Comparison of ENCODE assay signal across 9 cellular contexts in the genomic region with DNA sequence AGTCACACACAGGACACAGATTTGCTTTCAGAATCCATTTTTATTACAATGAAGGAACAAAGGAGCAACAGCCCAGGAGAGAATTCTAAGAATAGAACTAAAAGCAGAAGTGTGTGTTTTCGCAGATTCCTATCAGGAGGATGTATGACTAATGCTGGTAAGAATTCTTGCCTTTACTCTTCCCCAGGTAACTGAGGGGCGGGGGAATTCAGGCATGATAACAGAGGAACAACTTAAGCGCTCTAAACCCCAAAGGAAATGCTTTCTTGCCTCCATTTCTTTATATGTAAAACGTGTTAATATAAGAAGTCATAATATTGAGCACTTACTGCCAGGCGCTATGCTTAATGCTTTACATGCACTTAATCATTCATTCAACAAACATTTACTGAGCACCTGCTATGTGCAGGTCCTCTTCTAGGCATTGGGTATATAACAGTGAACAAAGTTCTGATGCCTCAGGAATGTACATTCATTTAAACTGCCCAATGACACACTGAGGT. TPM values are rescaled to one million over a fixed set of nuclear protein-coding genes. Genes with fewer than 3 reads are reported as not detected.
DNase-seq lines count a peak whose midpoint lies in the region; ATAC-seq and TF ChIP-seq lines count a peak whose summit lies in the region.
"Had no signal": no experiment of that assay in that cellular context is flagged by ENCODE, and none has a peak within 500 bp of the region (broad histone marks: within the 10 kb centered on the region; RNA-seq: fewer than 3 reads in every experiment).

No MANE protein-coding gene starts in this region.

- H3K9me3 ChIP-seq in iPS-20b (ENCODE audit: insufficient read depth, low read depth, low read length) = no peaks in the 10 kb centered on the region

- no peak overlapping the region for H3K27ac ChIP-seq in iPS-20b (ENCODE audit: low read length)

- H3K36me3 ChIP-seq in iPS-20b (ENCODE audit: insufficient read depth, low read depth, low read length) = no peaks in the 10 kb centered on the region

- ATAC-seq in HG02852 (IDR thresholded peaks at IDR 0.05; ENCODE audit: unreplicated experiment) (peak; percentile 56), WTC11 (peak; percentile 53), GM21423 (IDR thresholded peaks at IDR 0.05; ENCODE audit: unreplicated experiment) (no peak)

- POLR2A ChIA-PET in WTC11 (lab: Charles Lee) = no interaction called here

- no peak overlapping the region for H3K4me3 Mint-ChIP-seq in WTC11

- no peak for TF ChIP-seq CTCF in WTC11 (IDR thresholded peaks at IDR 0.05)

- no peaks in the 10 kb centered on the region for H3K27me3 ChIP-seq in iPS-20b (ENCODE audit: insufficient read depth, low read length)

- peak overlapping the region; percentile 20; the same call in 1 of the 2 replicates for H3K9ac ChIP-seq in iPS-20b (ENCODE audit: low read depth, low read length)

- no peaks in the 10 kb centered on the region for H3K9me3 Mint-ChIP-seq in WTC11

- CTCF ChIA-PET in WTC11 (lab: Charles Lee) = no interaction called here

- H3K4me1 Mint-ChIP-seq in WTC11 = peaks cover 22% of the 10 kb centered on the region

- H3K27ac Mint-ChIP-seq in WTC11 = peak overlapping the region; percentile 74

- DNase-seq in CD1c-positive myeloid dendritic cell (ENCODE audit: extremely low spot score) (peak; percentile 84), WTC11 (ENCODE audit: low spot score) (no peak), amygdala (lab: John Stamatoyannopoulos, UW) (no peak), NCI-H2196 (lab: John Stamatoyannopoulos, UW; ENCODE audit: unreplicated experiment) (no peak), OCI-M2 (lab: John Stamatoyannopoulos, UW; ENCODE audit: unreplicated experiment) (no peak)

- H3K36me3 Mint-ChIP-seq in WTC11 = no peaks in the 10 kb centered on the region

- H3K4me1 ChIP-seq in iPS-20b (ENCODE audit: insufficient read depth, low read length) = 0 out of 2 replicates have a peak, but pooled peaks cover 4% of the 10 kb centered on the region

- no peak overlapping the region for H3K4me3 ChIP-seq in iPS-20b (ENCODE audit: low read length)

- no peaks in the 10 kb centered on the region for H3K27me3 Mint-ChIP-seq in WTC11 (ENCODE audit: low read depth)

TF ChIP-seq in WTC11, 78 proteins besides CTCF, POLR2A, EP300 and RAD21:
- TF ChIP-seq RELA (CRISPR knock-in tag; IDR thresholded peaks at IDR 0.05; ENCODE audit: borderline replicate concordance) (no peak), HMGA2 (CRISPR knock-in tag; IDR thresholded peaks at IDR 0.05) (no peak), SMAD4 (CRISPR knock-in tag; IDR thresholded peaks at IDR 0.05) (no peak), KAT7 (CRISPR knock-in tag; IDR thresholded peaks at IDR 0.05; ENCODE audit: borderline replicate concordance) (no peak), TEAD4 (CRISPR knock-in tag; IDR thresholded peaks at IDR 0.05) (no peak), NFYB (CRISPR knock-in tag; conservative IDR thresholded peaks at IDR 0.05; ENCODE audit: low read depth) (no peak), EMX1 (CRISPR knock-in tag; IDR thresholded peaks at IDR 0.05) (no peak), CREB1 (CRISPR knock-in tag; IDR thresholded peaks at IDR 0.05) (no peak), FOXP1 (CRISPR knock-in tag; IDR thresholded peaks at IDR 0.05; ENCODE audit: borderline replicate concordance) (no peak), TP53 (CRISPR knock-in tag; IDR thresholded peaks at IDR 0.05) (no peak), ATF1 (CRISPR knock-in tag; IDR thresholded peaks at IDR 0.05) (no peak)
- TF ChIP-seq, protein P1, sequence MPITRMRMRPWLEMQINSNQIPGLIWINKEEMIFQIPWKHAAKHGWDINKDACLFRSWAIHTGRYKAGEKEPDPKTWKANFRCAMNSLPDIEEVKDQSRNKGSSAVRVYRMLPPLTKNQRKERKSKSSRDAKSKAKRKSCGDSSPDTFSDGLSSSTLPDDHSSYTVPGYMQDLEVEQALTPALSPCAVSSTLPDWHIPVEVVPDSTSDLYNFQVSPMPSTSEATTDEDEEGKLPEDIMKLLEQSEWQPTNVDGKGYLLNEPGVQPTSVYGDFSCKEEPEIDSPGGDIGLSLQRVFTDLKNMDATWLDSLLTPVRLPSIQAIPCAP (CRISPR knock-in tag; IDR thresholded peaks at IDR 0.05) = no peak
- TF ChIP-seq, protein P2, sequence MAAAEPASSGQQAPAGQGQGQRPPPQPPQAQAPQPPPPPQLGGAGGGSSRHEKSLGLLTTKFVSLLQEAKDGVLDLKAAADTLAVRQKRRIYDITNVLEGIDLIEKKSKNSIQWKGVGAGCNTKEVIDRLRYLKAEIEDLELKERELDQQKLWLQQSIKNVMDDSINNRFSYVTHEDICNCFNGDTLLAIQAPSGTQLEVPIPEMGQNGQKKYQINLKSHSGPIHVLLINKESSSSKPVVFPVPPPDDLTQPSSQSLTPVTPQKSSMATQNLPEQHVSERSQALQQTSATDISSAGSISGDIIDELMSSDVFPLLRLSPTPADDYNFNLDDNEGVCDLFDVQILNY (CRISPR knock-in tag; IDR thresholded peaks at IDR 0.05) = no peak
- TF ChIP-seq, protein P3, sequence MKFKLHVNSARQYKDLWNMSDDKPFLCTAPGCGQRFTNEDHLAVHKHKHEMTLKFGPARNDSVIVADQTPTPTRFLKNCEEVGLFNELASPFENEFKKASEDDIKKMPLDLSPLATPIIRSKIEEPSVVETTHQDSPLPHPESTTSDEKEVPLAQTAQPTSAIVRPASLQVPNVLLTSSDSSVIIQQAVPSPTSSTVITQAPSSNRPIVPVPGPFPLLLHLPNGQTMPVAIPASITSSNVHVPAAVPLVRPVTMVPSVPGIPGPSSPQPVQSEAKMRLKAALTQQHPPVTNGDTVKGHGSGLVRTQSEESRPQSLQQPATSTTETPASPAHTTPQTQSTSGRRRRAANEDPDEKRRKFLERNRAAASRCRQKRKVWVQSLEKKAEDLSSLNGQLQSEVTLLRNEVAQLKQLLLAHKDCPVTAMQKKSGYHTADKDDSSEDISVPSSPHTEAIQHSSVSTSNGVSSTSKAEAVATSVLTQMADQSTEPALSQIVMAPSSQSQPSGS (CRISPR knock-in tag; IDR thresholded peaks at IDR 0.05; ENCODE audit: borderline replicate concordance, low read depth) = no peak
- TF ChIP-seq, protein P4, sequence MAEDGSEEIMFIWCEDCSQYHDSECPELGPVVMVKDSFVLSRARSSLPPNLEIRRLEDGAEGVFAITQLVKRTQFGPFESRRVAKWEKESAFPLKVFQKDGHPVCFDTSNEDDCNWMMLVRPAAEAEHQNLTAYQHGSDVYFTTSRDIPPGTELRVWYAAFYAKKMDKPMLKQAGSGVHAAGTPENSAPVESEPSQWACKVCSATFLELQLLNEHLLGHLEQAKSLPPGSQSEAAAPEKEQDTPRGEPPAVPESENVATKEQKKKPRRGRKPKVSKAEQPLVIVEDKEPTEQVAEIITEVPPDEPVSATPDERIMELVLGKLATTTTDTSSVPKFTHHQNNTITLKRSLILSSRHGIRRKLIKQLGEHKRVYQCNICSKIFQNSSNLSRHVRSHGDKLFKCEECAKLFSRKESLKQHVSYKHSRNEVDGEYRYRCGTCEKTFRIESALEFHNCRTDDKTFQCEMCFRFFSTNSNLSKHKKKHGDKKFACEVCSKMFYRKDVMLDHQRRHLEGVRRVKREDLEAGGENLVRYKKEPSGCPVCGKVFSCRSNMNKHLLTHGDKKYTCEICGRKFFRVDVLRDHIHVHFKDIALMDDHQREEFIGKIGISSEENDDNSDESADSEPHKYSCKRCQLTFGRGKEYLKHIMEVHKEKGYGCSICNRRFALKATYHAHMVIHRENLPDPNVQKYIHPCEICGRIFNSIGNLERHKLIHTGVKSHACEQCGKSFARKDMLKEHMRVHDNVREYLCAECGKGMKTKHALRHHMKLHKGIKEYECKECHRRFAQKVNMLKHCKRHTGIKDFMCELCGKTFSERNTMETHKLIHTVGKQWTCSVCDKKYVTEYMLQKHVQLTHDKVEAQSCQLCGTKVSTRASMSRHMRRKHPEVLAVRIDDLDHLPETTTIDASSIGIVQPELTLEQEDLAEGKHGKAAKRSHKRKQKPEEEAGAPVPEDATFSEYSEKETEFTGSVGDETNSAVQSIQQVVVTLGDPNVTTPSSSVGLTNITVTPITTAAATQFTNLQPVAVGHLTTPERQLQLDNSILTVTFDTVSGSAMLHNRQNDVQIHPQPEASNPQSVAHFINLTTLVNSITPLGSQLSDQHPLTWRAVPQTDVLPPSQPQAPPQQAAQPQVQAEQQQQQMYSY (CRISPR knock-in tag; IDR thresholded peaks at IDR 0.05) = no peak
TF ChIP-seq in WTC11: peak in this region for 0.

RNA-seq across cellular contexts. Expression of a gene that starts 4.5 kb away (rescaled TPM):
- 0.04 TPM in 1 of 3 replicates, not detected in the others for total RNA-seq in WTC11 (2021)

RNA-seq across cellular contexts. Expression of a gene that starts 9.5 kb away (rescaled TPM):
- total RNA-seq in WTC11 (2021) = not detected in 3 replicates
- total RNA-seq: activated CD8-positive, alpha-beta memory T cell treated with anti-CD3 and anti-CD28 coated beads for 36 hours had no signal

RNA-seq across cellular contexts. Expression of a gene that starts 22.9 kb away (rescaled TPM):
- total RNA-seq in WTC11 (2021) = not detected in 3 replicates
- total RNA-seq: activated CD8-positive, alpha-beta memory T cell treated with anti-CD3 and anti-CD28 coated beads for 36 hours had no signal

RNA-seq across cellular contexts. Expression of a gene that starts 26.5 kb away (rescaled TPM):
- total RNA-seq in WTC11 (2021) = 66.5 to 81.5 TPM (median 70.8 TPM) in 3 replicates

RNA-seq across cellular contexts. Expression of a gene that starts 48.3 kb away (rescaled TPM):
- total RNA-seq in WTC11 (2021) = 0.33 to 0.78 TPM (median 0.34 TPM) in 3 replicates
